11 cellular contexts compared by ENCODE assay signal in the genomic region with DNA sequence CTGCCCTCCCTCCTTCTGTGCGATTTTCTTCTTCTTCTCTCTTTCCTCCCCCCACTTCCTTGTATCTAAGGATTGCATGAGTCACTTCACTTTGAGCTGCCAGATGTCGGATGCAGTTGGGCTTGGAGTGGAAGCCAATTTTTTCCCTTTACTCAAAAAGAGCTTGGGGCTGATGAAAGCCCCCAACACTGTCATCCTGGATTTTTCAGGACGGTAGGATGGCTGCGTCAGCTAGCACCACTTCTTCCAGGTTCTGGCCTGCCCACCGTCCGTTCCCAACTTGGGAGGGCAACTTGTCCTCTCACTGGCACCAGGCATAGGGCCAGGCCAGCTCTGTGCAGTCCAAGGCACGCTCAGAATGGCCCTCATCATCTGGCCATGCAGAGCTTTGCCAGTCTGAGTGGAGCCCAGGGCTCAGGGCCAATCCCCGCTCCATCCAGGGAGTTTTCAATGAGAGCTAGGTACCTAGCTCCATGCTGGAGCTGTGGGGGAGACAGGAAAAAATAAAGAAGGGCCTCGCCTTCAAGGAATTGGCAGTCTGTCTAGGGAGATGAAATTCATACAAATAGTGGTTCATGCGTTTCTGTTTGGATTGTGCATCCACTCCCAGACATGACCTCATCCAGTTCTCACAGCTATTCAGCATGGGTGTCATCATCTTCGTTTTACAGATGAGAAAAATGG. TPM values are rescaled to one million over a fixed set of nuclear protein-coding genes. Genes with fewer than 3 reads are reported as not detected.
DNase-seq lines count a peak whose midpoint lies in the region; ATAC-seq, FAIRE-seq and TF ChIP-seq lines count a peak whose summit lies in the region.
"Had no signal": no experiment of that assay in that cellular context is flagged by ENCODE, and none has a peak within 500 bp of the region (broad histone marks: within the 10 kb centered on the region; RNA-seq: fewer than 3 reads in every experiment).

No MANE protein-coding gene starts in this region.

- POLR2A ChIA-PET in endothelial cell of umbilical vein (lab: Charles Lee): no interaction called here

- dilution Hi-C loops in endothelial cell of umbilical vein (cut with MboI; ENCODE audit: extremely low pct_ligation_motif_present, low sequenced_read_pairs): no loop called here

- no peak overlapping the region for H3K4me3 Mint-ChIP-seq in CD14-positive monocyte
- H3K4me3 Mint-ChIP-seq: stimulated activated naive CD8-positive, alpha-beta T cell treated with anti-CD3 and anti-CD28 coated beads, Interleukin-15, Interleukin-2, amounts not matched to agents 100 ng/mL and 50 ng/mL, for 24 hours had no signal

- H3K27me3 Mint-ChIP-seq in CD14-positive monocyte (ENCODE audit: low read depth in 3 of 3): peaks cover 1 to 12% (median 5%) of the 10 kb centered on the region in 3 donors
- H3K27me3 Mint-ChIP-seq: stimulated activated naive CD8-positive, alpha-beta T cell treated with anti-CD3 and anti-CD28 coated beads, Interleukin-15, Interleukin-2, amounts not matched to agents 100 ng/mL and 50 ng/mL, for 24 hours had no signal

- no peak overlapping the region for H2AFZ ChIP-seq in endothelial cell of umbilical vein (ENCODE audit: low read depth, low read length)

- no peaks in the 10 kb centered on the region for H3K9me3 ChIP-seq in endothelial cell of umbilical vein (replicated peaks; ENCODE audit: control insufficient read depth, insufficient read depth, low read length)
- no peaks in the 10 kb centered on the region for H3K9me3 ChIP-seq in muscle layer of duodenum (ENCODE audit: control insufficient read depth in 1 of 2, low read length in 2 of 2)
- H3K9me3 ChIP-seq in upper lobe of right lung: no peaks in the 10 kb centered on the region

- H3K36me3 ChIP-seq in endothelial cell of umbilical vein (ENCODE audit: control insufficient read depth in 2 of 2, extremely low read depth in 1 of 2, insufficient read depth in 2 of 2, low read length in 2 of 2): no peaks in the 10 kb centered on the region
- no peaks in the 10 kb centered on the region for H3K36me3 ChIP-seq in muscle layer of duodenum (ENCODE audit: control insufficient read depth in 1 of 2, insufficient read depth in 2 of 2, low read length in 2 of 2)
- H3K36me3 ChIP-seq in upper lobe of right lung: no peaks in the 10 kb centered on the region

- H4K20me1 ChIP-seq in endothelial cell of umbilical vein (replicated peaks; ENCODE audit: control insufficient read depth, extremely low read depth, insufficient read depth, low read length): no peaks in the 10 kb centered on the region

- H3K9me3 Mint-ChIP-seq in CD14-positive monocyte: no peaks in the 10 kb centered on the region
- H3K9me3 Mint-ChIP-seq: stimulated activated naive CD8-positive, alpha-beta T cell treated with anti-CD3 and anti-CD28 coated beads, Interleukin-15, Interleukin-2, amounts not matched to agents 100 ng/mL and 50 ng/mL, for 24 hours had no signal

- H3K4me3 ChIP-seq in AG09309 (ENCODE audit: control insufficient read depth, low read depth, low read length): no peak overlapping the region
- no peak overlapping the region for H3K4me3 ChIP-seq in NB4 (ENCODE audit: low read depth, low read length)
- no peak overlapping the region for H3K4me3 ChIP-seq in endothelial cell of umbilical vein (replicated peaks in 1 of 3; ENCODE audit: insufficient read depth in 1 of 3, low read depth in 1 of 3, low read length in 3 of 3)
- H3K4me3 ChIP-seq in muscle layer of duodenum (ENCODE audit: low read depth in 1 of 2, low read length in 2 of 2): no peak overlapping the region
- H3K4me3 ChIP-seq in upper lobe of right lung: no peak overlapping the region

- intact Hi-C loops in endothelial cell of umbilical vein (cut with micrococcal nuclease): no loop called here
- intact Hi-C loops in upper lobe of right lung (cut with DNase I): loop anchor here (10.0 kb wide), 1 partner anchor 806 kb away; no protein-coding TSS in a partner anchor
- intact Hi-C loops in CD14-positive monocyte (cut with micrococcal nuclease): no loop called here

- TF ChIP-seq CTCF in AG09309 (IDR thresholded peaks at IDR 0.05; ENCODE audit: control insufficient read depth, insufficient read depth, low read depth, low read length, missing control alignments) (no peak), NB4 (IDR thresholded peaks at IDR 0.05; ENCODE audit: low read depth, low read length) (no peak), endothelial cell of umbilical vein (IDR thresholded peaks at IDR 0.05; ENCODE audit: extremely low read depth in 1 of 2, insufficient read depth in 1 of 2, low read depth in 1 of 2, low read length in 2 of 2) (no peak), upper lobe of right lung (IDR thresholded peaks at IDR 0.05) (no peak), CD14-positive monocyte (IDR thresholded peaks at IDR 0.05) (no peak)

- H3K9ac ChIP-seq in endothelial cell of umbilical vein (replicated peaks; ENCODE audit: extremely low read depth, insufficient read depth, low read length): no peak overlapping the region

- H3K4me1 ChIP-seq in endothelial cell of umbilical vein (ENCODE audit: control insufficient read depth, extremely low read depth, insufficient read depth, low read length): no peaks in the 10 kb centered on the region
- H3K4me1 ChIP-seq in muscle layer of duodenum (ENCODE audit: control insufficient read depth in 1 of 2, insufficient read depth in 2 of 2, low read length in 2 of 2): peaks cover 10 to 13% of the 10 kb centered on the region in 2 donors
- H3K4me1 ChIP-seq in upper lobe of right lung: peaks cover 11% of the 10 kb centered on the region

- no peaks in the 10 kb centered on the region for H3K79me2 ChIP-seq in endothelial cell of umbilical vein (ENCODE audit: control insufficient read depth, insufficient read depth, low read length)

- ATAC-seq in upper lobe of right lung (no peak), GM18867 (IDR thresholded peaks at IDR 0.05; ENCODE audit: unreplicated experiment) (no peak)

- H3K27me3 ChIP-seq in endothelial cell of umbilical vein (ENCODE audit: control insufficient read depth in 2 of 2, insufficient read depth in 2 of 2, low read length in 2 of 2) (peaks cover 0 to 3% of the 10 kb centered on the region in 2 experiments), muscle layer of duodenum (ENCODE audit: low read depth, low read length) (no peaks in the 10 kb centered on the region), upper lobe of right lung (no peaks in the 10 kb centered on the region)

- no peak overlapping the region for H3K4me2 ChIP-seq in endothelial cell of umbilical vein (ENCODE audit: insufficient read depth, low read length)

- peak; percentile 61 for DNase-seq in AG09309 (ENCODE audit: low read depth)
- peak; percentile 11 for DNase-seq in NB4 (ENCODE audit: low read depth)
- DNase-seq in endothelial cell of umbilical vein (ENCODE audit: low read depth, low spot score): peak; percentile 36
- no peak for DNase-seq in upper lobe of right lung
- DNase-seq in retina: no peak
- DNase-seq in CD14-positive monocyte (ENCODE audit: low spot score): no peak
- DNase-seq: islet precursor cell had no signal

- peaks cover 5% of the 10 kb centered on the region for H3K4me1 Mint-ChIP-seq in CD14-positive monocyte

- H3K27ac ChIP-seq in endothelial cell of umbilical vein (ENCODE audit: insufficient read depth, low read depth, low read length): no peak overlapping the region
- peak overlapping the region; percentile 34 for H3K27ac ChIP-seq in muscle layer of duodenum (ENCODE audit: low read length)
- H3K27ac ChIP-seq in upper lobe of right lung: no peak overlapping the region
- H3K27ac ChIP-seq: HL-60 had no signal

- H3K27ac Mint-ChIP-seq in CD14-positive monocyte: no peak overlapping the region
- H3K27ac Mint-ChIP-seq: stimulated activated naive CD8-positive, alpha-beta T cell treated with anti-CD3 and anti-CD28 coated beads, Interleukin-15, Interleukin-2, amounts not matched to agents 100 ng/mL and 50 ng/mL, for 24 hours had no signal

- peak; percentile 71 for FAIRE-seq in endothelial cell of umbilical vein (lab: Jason Lieb, UNC)

- no TSS peak for BruUV-seq in endothelial cell of umbilical vein (replicated peaks; lab: Mats Ljungman, UMichigan)

- CTCF ChIA-PET in endothelial cell of umbilical vein (lab: Charles Lee): interaction anchor here (1.3 kb wide), 2 partner anchors 73 to 96 kb away, joined by 3 to 5 read pairs; no protein-coding TSS in a partner anchor

- TF ChIP-seq POLR2A in NB4 (IDR thresholded peaks at IDR 0.05; ENCODE audit: extremely low read depth, insufficient read length): no peak
- TF ChIP-seq POLR2A in endothelial cell of umbilical vein (IDR thresholded peaks at IDR 0.05; ENCODE audit: low read depth, low read length): no peak

- no peaks in the 10 kb centered on the region for H3K36me3 Mint-ChIP-seq in CD14-positive monocyte

- H3K9me1 ChIP-seq in endothelial cell of umbilical vein (replicated peaks; ENCODE audit: control insufficient read depth, extremely low read depth, insufficient read depth, low read length): no peaks in the 10 kb centered on the region

TF ChIP-seq in endothelial cell of umbilical vein, 7 proteins besides CTCF, POLR2A, EP300 and RAD21:
- TF ChIP-seq FOS (IDR thresholded peaks at IDR 0.05; ENCODE audit: borderline replicate concordance, insufficient read depth, low read length) (peak; percentile 48), JUN (IDR thresholded peaks at IDR 0.05; ENCODE audit: borderline replicate concordance, insufficient read depth, insufficient read length, low read depth) (peak; percentile 26), POLR2AphosphoS5 (IDR thresholded peaks at IDR 0.05; ENCODE audit: insufficient read depth, low read depth, low read length) (no peak)

RNA-seq across cellular contexts. Expression of a gene that starts 47.7 kb away (rescaled TPM):
- 0.58 TPM in 1 of 2 replicates, not detected in the other for total RNA-seq in endothelial cell of umbilical vein
- 0.18 and 0.29 TPM in 2 replicates for polyA plus RNA-seq in endothelial cell of umbilical vein
- 0.15 and 0.17 TPM in 2 replicates for polyA plus RNA-seq in endothelial cell of umbilical vein (2011; cell fraction: cytosol; rRNA removed)
- polyA plus RNA-seq in endothelial cell of umbilical vein (2011; cell fraction: nucleus; rRNA removed): 0.40 and 0.43 TPM in 2 replicates
- polyA plus RNA-seq in endothelial cell of umbilical vein (2012): 0.11 and 0.95 TPM in 2 replicates
- polyA minus RNA-seq in endothelial cell of umbilical vein: 0.42 and 0.53 TPM in 2 replicates
- not detected for polyA minus RNA-seq in endothelial cell of umbilical vein (2011; cell fraction: cytosol; rRNA and poly(A)+ RNA removed)
- not detected in 2 replicates for polyA minus RNA-seq in endothelial cell of umbilical vein (2011; cell fraction: nucleus; rRNA and poly(A)+ RNA removed)
- total RNA-seq in upper lobe of right lung: 6.2 TPM
- polyA plus RNA-seq in CD14-positive monocyte: not detected

Comparison
In these comparisons a context has a peak if more than half of its experiments do, and no peak if none do; other contexts are left out.
1. DNase-seq: peak in AG09309 (single experiment), NB4 (single experiment) and endothelial cell of umbilical vein (single experiment); none in upper lobe of right lung (single experiment), retina (single experiment) and CD14-positive monocyte (single experiment).